25 cellular contexts compared by ENCODE assay signal in genomic region chr10:93032105-93032808, GRCh38. TPM values are rescaled to one million over a fixed set of nuclear protein-coding genes. Genes with fewer than 3 reads are reported as not detected.
DNase-seq lines count a peak whose midpoint lies in the region; ATAC-seq, FAIRE-seq and TF ChIP-seq lines count a peak whose summit lies in the region.
"Had no signal": no experiment of that assay in that cellular context is flagged by ENCODE, and none has a peak within 500 bp of the region (broad histone marks: within the 10 kb centered on the region; RNA-seq: fewer than 3 reads in every experiment).

No MANE protein-coding gene starts in this region.

- WGBS in HepG2 (ENCODE audit: low lambda C conversion rate) = 11% methylated on average over 5 of the region's 5 CpGs
- 78 to 80% methylated on average over 5 of the region's 5 CpGs for WGBS in GM23248 (ENCODE audit: low coverage in 1 of 2, low lambda C conversion rate in 2 of 2, missing lambda C conversion rate in 2 of 2), 2 experiments

- H3K4me2 ChIP-seq in HepG2 (ENCODE audit: low read depth, low read length) (peak overlapping the region; percentile 53), GM23248 (ENCODE audit: unreplicated experiment) (no peak overlapping the region)
- H3K4me2 ChIP-seq: hepatocyte had no signal

- no peak for TF ChIP-seq CTCF in HepG2 (CRISPR knock-in tag; IDR thresholded peaks at IDR 0.05)

- TF ChIP-seq POLR2A in HepG2 (IDR thresholded peaks at IDR 0.05; ENCODE audit: insufficient read depth in 1 of 2, low read depth in 2 of 2, low read length in 2 of 2) = no peak

- TF ChIP-seq RAD21 in HepG2 (CRISPR knock-in tag; IDR thresholded peaks at IDR 0.05) = no peak

- peaks cover 17% of the 10 kb centered on the region for H3F3A ChIP-seq in GM23248 (ENCODE audit: insufficient read depth)

- CTCF ChIA-PET in HepG2 (lab: Yijun Ruan, JAX; ENCODE audit: low intra/inter-chr PET ratio, low total read pairs) = no interaction called here

- H3K4me3 ChIP-seq in HUES48 (ENCODE audit: low read depth, low read length) (no peak overlapping the region), HepG2 (replicated peaks in 1 of 3; ENCODE audit: insufficient read depth in 1 of 3, low read depth in 2 of 3, low read length in 3 of 3) (no peak overlapping the region), GM23248 (no peak overlapping the region)
- H3K4me3 ChIP-seq: adrenal gland, hepatocyte, vagina had no signal

- intact Hi-C loops in HepG2 (cut with micrococcal nuclease; ENCODE audit: unreplicated experiment) = loop anchor here (10.0 kb wide), 1 partner anchor 137 kb away; no protein-coding TSS in a partner anchor

- in situ Hi-C loops in HepG2 (cut with HindIII; ENCODE audit: extremely low pct_ligation_motif_present, low pct_unique_long_range_greater_than_20kb) = no loop called here
- in situ Hi-C loops in GM23248 (cut with MboI) = no loop called here

- TF ChIP-seq EP300 in HepG2 (IDR thresholded peaks at IDR 0.05; ENCODE audit: low read depth in 2 of 2, low read length in 2 of 2) (no peak), HepG2 (CRISPR knock-in tag; IDR thresholded peaks at IDR 0.05; ENCODE audit: borderline replicate concordance) (no peak)

- H3K79me2 ChIP-seq in HepG2 (ENCODE audit: insufficient read depth, low read length) (no peaks in the 10 kb centered on the region), GM23248 (ENCODE audit: insufficient read depth) (no peaks in the 10 kb centered on the region)
- H3K79me2 ChIP-seq: hepatocyte had no signal

- BruUV-seq in HepG2 (replicated peaks; lab: Mats Ljungman, UMichigan) = no TSS peak

- no peak overlapping the region for H2AFZ ChIP-seq in HepG2 (ENCODE audit: low read length)
- no peak overlapping the region for H2AFZ ChIP-seq in GM23248
- H2AFZ ChIP-seq: hepatocyte had no signal

- H4K20me1 ChIP-seq in HepG2 (ENCODE audit: insufficient read depth, low read length) = no peaks in the 10 kb centered on the region
- no peaks in the 10 kb centered on the region for H4K20me1 ChIP-seq in GM23248 (ENCODE audit: insufficient read depth)

- POLR2A ChIA-PET in HepG2 (lab: Yijun Ruan, JAX) = no interaction called here

- H3K27me3 ChIP-seq in HUES48 (ENCODE audit: control insufficient read depth, insufficient read depth, low read length) (no peaks in the 10 kb centered on the region), HepG2 (ENCODE audit: control insufficient read depth in 1 of 2, insufficient read depth in 2 of 2, low read length in 2 of 2) (no peaks in the 10 kb centered on the region), GM23248 (replicated peaks; ENCODE audit: insufficient read depth) (no peaks in the 10 kb centered on the region)
- H3K27me3 ChIP-seq: adrenal gland, hepatocyte, vagina had no signal

- peak; percentile 55 for FAIRE-seq in HepG2 (lab: Jason Lieb, UNC)

- ATAC-seq in HepG2 (peak; percentile 75), GM19023 (IDR thresholded peaks at IDR 0.05; ENCODE audit: unreplicated experiment) (no peak)
- ATAC-seq: CD8-positive, alpha-beta T cell had no signal

- DNase-seq in cerebellar cortex (ENCODE audit: low spot score) (peak; percentile 57), HepG2 (ENCODE audit: low spot score) (peak; percentile 28), activated gamma-delta T cell (lab: John Stamatoyannopoulos, UW) (no peak), GM23248 (no peak)
- DNase-seq in activated naive CD4-positive, alpha-beta T cell treated with Interleukin-2 at 50 U/mL for 16 hours = no peak
- DNase-seq: activated CD4-positive, alpha-beta memory T cell treated with anti-CD3 and anti-CD28 coated beads for 36 hours; activated effector memory CD4-positive, alpha-beta T cell treated with anti-CD3 and anti-CD28 coated beads, Interleukin-2, amount 50 U/mL, for 16 hours; adrenal gland; CD8-positive, alpha-beta T cell; DMS53; immature natural killer cell; NCI-H1436; NCI-H748 treated with DMSO at 0.1 percent for 48 hours; T1000 had no signal

- H3K9ac ChIP-seq in HUES48 (ENCODE audit: low read depth, low read length) (0 out of 2 replicates have a peak overlapping the region, but pooled peaks have one; percentile 4), HepG2 (ENCODE audit: insufficient read depth, low read depth, low read length) (peak overlapping the region; percentile 13; the same call in 1 of the 2 replicates), GM23248 (no peak overlapping the region)

- H3K27ac ChIP-seq in HUES48 (ENCODE audit: low read depth, low read length) (no peak overlapping the region), HepG2 (ENCODE audit: extremely low read length, insufficient read depth, low read length) (peak overlapping the region; percentile 79), GM23248 (no peak overlapping the region)
- H3K27ac ChIP-seq: adrenal gland, hepatocyte, HL-60, vagina had no signal

- no peaks in the 10 kb centered on the region for H3K9me2 ChIP-seq in GM23248 (ENCODE audit: insufficient read depth)

- H3K36me3 ChIP-seq in HUES48 (ENCODE audit: control insufficient read depth, insufficient read depth, low read length) (no peaks in the 10 kb centered on the region), HepG2 (replicated peaks in 1 of 2; ENCODE audit: control insufficient read depth in 1 of 2, insufficient read depth in 2 of 2, low read length in 2 of 2) (no peaks in the 10 kb centered on the region), GM23248 (ENCODE audit: low read depth) (no peaks in the 10 kb centered on the region)
- H3K36me3 ChIP-seq: adrenal gland, vagina had no signal

- H3K9me3 ChIP-seq in HUES48 (ENCODE audit: control insufficient read depth, insufficient read depth, low read length) (no peaks in the 10 kb centered on the region), HepG2 (ENCODE audit: low read length) (no peaks in the 10 kb centered on the region), GM23248 (ENCODE audit: low read depth) (no peaks in the 10 kb centered on the region)
- H3K9me3 ChIP-seq: adrenal gland, vagina had no signal

- peaks cover 30% of the 10 kb centered on the region for H3K4me1 ChIP-seq in HUES48 (ENCODE audit: control insufficient read depth, insufficient read depth, low read length)
- H3K4me1 ChIP-seq in HepG2 (ENCODE audit: insufficient read depth, low read length) = peaks cover 36% of the 10 kb centered on the region
- H3K4me1 ChIP-seq in GM23248 (ENCODE audit: insufficient read depth) = peaks cover 28% of the 10 kb centered on the region
- H3K4me1 ChIP-seq: vagina had no signal

RNA-seq across cellular contexts. Expression of gene CYP26C1, which starts 28.3 kb away (rescaled TPM):
- 0.02 TPM in 1 of 2 replicates, not detected in the other for total RNA-seq in HepG2 (2016; rRNA removed; fragmentation: Illumina TruSeq; extraction: Trizol)
- not detected in 2 replicates for total RNA-seq in HepG2 (2016; cell fraction: cytosol; rRNA removed; fragmentation: Illumina TruSeq; extraction: Trizol; ENCODE audit: low read depth)
- 0.02 TPM in 1 of 2 replicates, not detected in the other for total RNA-seq in HepG2 (2016; cell fraction: insoluble cytoplasmic fraction; rRNA removed; fragmentation: Illumina TruSeq; extraction: Trizol)
- not detected in 2 replicates for total RNA-seq in HepG2 (2016; cell fraction: membrane; rRNA removed; fragmentation: Illumina TruSeq; extraction: Trizol)
- 0.12 and 0.19 TPM in 2 replicates for total RNA-seq in HepG2 (2016; cell fraction: nucleus; rRNA removed; fragmentation: Illumina TruSeq; extraction: Trizol)
- polyA plus RNA-seq in HepG2 (2011; rRNA removed) (not detected in 2 replicates), GM23248 (2016; fragmentation: Nextera tagmentation; extraction: Ambion mirVana) (not detected in 2 replicates)
- not detected in 2 replicates for polyA plus RNA-seq in HepG2 (2011; cell fraction: cytosol; rRNA removed)
- polyA plus RNA-seq in HepG2 (2011; cell fraction: nucleus; rRNA removed) = 0.35 and 0.42 TPM in 2 replicates
- polyA plus RNA-seq in HepG2 (2012) = not detected in 2 replicates
- polyA plus RNA-seq in HepG2 (2016; cell fraction: cytosol; fragmentation: Illumina TruSeq; extraction: Trizol; ENCODE audit: low read depth) = not detected in 2 replicates
- polyA plus RNA-seq in HepG2 (2016; cell fraction: insoluble cytoplasmic fraction; fragmentation: Illumina TruSeq; extraction: Trizol; ENCODE audit: low read depth) = not detected in 2 replicates
- polyA plus RNA-seq in HepG2 (2016; cell fraction: membrane; fragmentation: Illumina TruSeq; extraction: Trizol; ENCODE audit: low read depth) = not detected in 2 replicates
- not detected in 2 replicates for polyA plus RNA-seq in HepG2 (2016; cell fraction: nucleus; fragmentation: Illumina TruSeq; extraction: Trizol; ENCODE audit: insufficient read depth, low read depth)
- polyA minus RNA-seq in HepG2 (2011; rRNA and poly(A)+ RNA removed; ENCODE audit: low replicate concordance) = 0.07 and 0.26 TPM in 2 replicates
- not detected in 2 replicates for polyA minus RNA-seq in HepG2 (2011; cell fraction: cytosol; rRNA and poly(A)+ RNA removed)
- 0.87 and 1.5 TPM in 2 replicates for polyA minus RNA-seq in HepG2 (2011; cell fraction: nucleus; rRNA and poly(A)+ RNA removed)
- not detected in 2 replicates for total RNA-seq in GM23248 (2014; rRNA removed; shearing (Covaris generic))
- total RNA-seq: activated CD4-positive, alpha-beta memory T cell treated with anti-CD3 and anti-CD28 coated beads for 36 hours; hepatocyte; lower leg skin; mononuclear cell; vagina had no signal
- polyA plus RNA-seq: IgD-negative memory B cell had no signal

RNA-seq across cellular contexts. Expression of gene CYP26A1, which starts 41.4 kb away (rescaled TPM):
- not detected in 2 replicates for total RNA-seq in HepG2 (2016; rRNA removed; fragmentation: Illumina TruSeq; extraction: Trizol)
- total RNA-seq in HepG2 (2016; cell fraction: cytosol; rRNA removed; fragmentation: Illumina TruSeq; extraction: Trizol; ENCODE audit: low read depth) = not detected in 2 replicates
- not detected in 2 replicates for total RNA-seq in HepG2 (2016; cell fraction: insoluble cytoplasmic fraction; rRNA removed; fragmentation: Illumina TruSeq; extraction: Trizol)
- total RNA-seq in HepG2 (2016; cell fraction: membrane; rRNA removed; fragmentation: Illumina TruSeq; extraction: Trizol) = not detected in 2 replicates
- not detected in 2 replicates for total RNA-seq in HepG2 (2016; cell fraction: nucleus; rRNA removed; fragmentation: Illumina TruSeq; extraction: Trizol)
- polyA plus RNA-seq in HepG2 (2011; rRNA removed) (0.15 and 0.31 TPM in 2 replicates), GM23248 (2016; fragmentation: Nextera tagmentation; extraction: Ambion mirVana) (not detected in 2 replicates)
- polyA plus RNA-seq in HepG2 (2011; cell fraction: cytosol; rRNA removed) = 0.14 and 0.48 TPM in 2 replicates
- polyA plus RNA-seq in HepG2 (2011; cell fraction: nucleus; rRNA removed) = 1.4 and 1.6 TPM in 2 replicates
- polyA plus RNA-seq in HepG2 (2012) = not detected in 2 replicates
- not detected in 2 replicates for polyA plus RNA-seq in HepG2 (2016; cell fraction: cytosol; fragmentation: Illumina TruSeq; extraction: Trizol; ENCODE audit: low read depth)
- not detected in 2 replicates for polyA plus RNA-seq in HepG2 (2016; cell fraction: insoluble cytoplasmic fraction; fragmentation: Illumina TruSeq; extraction: Trizol; ENCODE audit: low read depth)
- not detected in 2 replicates for polyA plus RNA-seq in HepG2 (2016; cell fraction: membrane; fragmentation: Illumina TruSeq; extraction: Trizol; ENCODE audit: low read depth)
- polyA plus RNA-seq in HepG2 (2016; cell fraction: nucleus; fragmentation: Illumina TruSeq; extraction: Trizol; ENCODE audit: insufficient read depth, low read depth) = not detected in 2 replicates
- 0.20 TPM in 1 of 2 replicates, not detected in the other for polyA minus RNA-seq in HepG2 (2011; rRNA and poly(A)+ RNA removed; ENCODE audit: low replicate concordance)
- polyA minus RNA-seq in HepG2 (2011; cell fraction: cytosol; rRNA and poly(A)+ RNA removed) = not detected in 2 replicates
- 0.13 TPM in 1 of 2 replicates, not detected in the other for polyA minus RNA-seq in HepG2 (2011; cell fraction: nucleus; rRNA and poly(A)+ RNA removed)
- not detected in 2 replicates for total RNA-seq in GM23248 (2014; rRNA removed; shearing (Covaris generic))
- total RNA-seq: activated CD4-positive, alpha-beta memory T cell treated with anti-CD3 and anti-CD28 coated beads for 36 hours; CD8-positive, alpha-beta T cell; MCF 10A; mononuclear cell; OCI-LY7; subcutaneous adipose tissue; vagina had no signal
- polyA plus RNA-seq: IgD-negative memory B cell, immature natural killer cell had no signal

Comparison
In these comparisons a context has a peak if more than half of its experiments do, and no peak if none do; other contexts are left out.
1. DNase-seq: peak in cerebellar cortex (single experiment) and HepG2 (single experiment); none in activated naive CD4-positive, alpha-beta T cell treated with Interleukin-2 at 50 U/mL for 16 hours (single experiment), activated gamma-delta T cell (single experiment) and GM23248 (single experiment).